In genomic region chr11:32510039-32510438, GRCh38 we compare ENCODE assay signal across 19 cellular contexts.
"Had no signal": no experiment of that assay in that cellular context is flagged by ENCODE, and none has a peak within 500 bp of the region (broad histone marks: within the 10 kb centered on the region; RNA-seq: fewer than 3 reads in every experiment).

No MANE protein-coding gene starts in this region.

- H3K9me3 ChIP-seq: SK-N-SH had no signal

- DNase-seq: Kasumi-1, KG1, MM.1S, NCI-H1092 treated with DMSO at 0.1 percent for 48 hours, NCI-H1436, NCI-H1694, NCI-H187 treated with DMSO at 0.1 percent for 48 hours, NCI-H2029 treated with DMSO at 0.1 percent for 48 hours, NCI-H2107, NCI-H2227 treated with DMSO at 0.1 percent for 48 hours, NCI-H524 treated with DMSO at 0.1 percent for 48 hours, NCI-H69, NCI-H774, PC-3, SHP77, SK-N-SH, SW 1271 had no signal

- H3K9ac ChIP-seq: SK-N-SH had no signal

- H3K4me2 ChIP-seq: SK-N-SH had no signal

- H3K27ac ChIP-seq: RWPE1 had no signal

- ATAC-seq: Panc1, PC-3 had no signal
